1 cellular context compared by ENCODE assay signal in genomic region chr1:21344098-21344749, GRCh38.
A peak's percentile ranks its signal among the peaks of the same experiment; 100 is the strongest.
TF ChIP-seq lines count a peak whose summit lies in the region.

No MANE protein-coding gene starts in this region.

TF ChIP-seq in HepG2, 621 proteins besides CTCF, POLR2A, EP300 and RAD21 (continued from another document):
- TF ChIP-seq FOXO4 (CRISPR knock-in tag; conservative IDR thresholded peaks at IDR 0.05) (no peak), ZFP91 (CRISPR knock-in tag; IDR thresholded peaks at IDR 0.05; ENCODE audit: borderline replicate concordance) (0 out of 2 replicates have a peak, but pooled peaks have one; percentile 4), ZNF3 (CRISPR knock-in tag; IDR thresholded peaks at IDR 0.05) (no peak), IKZF5 (CRISPR knock-in tag; IDR thresholded peaks at IDR 0.05) (no peak), ZBTB21 (CRISPR knock-in tag; IDR thresholded peaks at IDR 0.05) (no peak)
